12 cellular contexts compared by ENCODE assay signal in the genomic region with DNA sequence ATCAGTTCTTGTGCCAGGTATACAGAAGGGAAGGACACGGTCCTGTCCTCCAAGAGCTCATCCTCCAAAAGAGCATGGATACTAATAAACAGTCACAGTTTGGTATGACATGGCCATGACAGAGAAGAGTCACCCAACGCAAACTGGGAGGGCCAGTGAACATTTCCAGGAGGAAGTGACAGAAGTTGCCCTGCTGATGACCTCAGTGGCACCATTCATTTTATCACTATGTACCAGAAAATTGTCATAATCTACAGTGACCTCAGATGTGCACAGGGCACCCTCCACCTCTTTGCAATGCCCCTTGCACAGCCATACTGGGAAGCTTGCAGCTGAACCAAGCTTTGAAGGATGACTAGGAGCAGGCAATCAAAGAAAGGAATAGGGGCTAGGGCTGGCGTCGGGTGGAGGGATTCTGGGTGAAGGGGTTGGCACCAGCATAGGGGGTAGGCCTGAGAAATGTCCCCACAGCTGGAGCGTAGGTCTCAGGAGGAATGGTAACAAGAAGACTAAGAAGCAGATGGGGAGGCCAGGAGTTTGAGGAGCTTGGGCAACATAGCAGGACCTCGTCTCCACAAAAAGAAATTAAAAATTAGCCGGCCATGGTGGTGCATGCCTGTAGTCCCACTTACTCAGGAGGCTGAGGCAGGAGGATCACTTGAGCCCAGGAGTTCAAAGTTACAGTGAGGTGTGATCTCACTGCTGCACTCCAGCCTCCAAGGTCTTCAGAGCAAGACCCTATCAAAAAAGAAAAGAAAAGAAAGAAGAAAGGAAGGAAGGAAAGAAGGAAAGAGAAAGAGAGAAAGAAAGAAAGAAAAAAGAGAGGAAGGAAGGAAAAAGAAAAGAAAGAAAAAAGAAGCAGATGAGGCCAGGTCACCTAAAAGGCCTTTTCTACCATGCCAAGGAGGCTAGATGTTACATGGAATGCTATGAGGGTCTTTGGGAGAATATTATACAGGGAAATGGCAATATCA.
DNase-seq lines count a peak whose midpoint lies in the region; TF ChIP-seq lines count a peak whose summit lies in the region.
"Had no signal": no experiment of that assay in that cellular context is flagged by ENCODE, and none has a peak within 500 bp of the region (broad histone marks: within the 10 kb centered on the region; RNA-seq: fewer than 3 reads in every experiment).

No MANE protein-coding gene starts in this region.

- H3K27me3 Mint-ChIP-seq in activated T-helper 2 cell treated with anti-CD3 and anti-CD28 coated beads, Interferon-gamma antibody, Interleukin-2, Interleukin-4, amounts not matched to agents 10 μg/mL and 5 μg/mL and 100 μg/mL, durations not matched to agents 14 hours and 24 hours and 36 hours (ENCODE audit: low read depth) = peaks cover 23% of the 10 kb centered on the region

- no peak overlapping the region for H3K14ac ChIP-seq in mesenchymal stem cell (ENCODE audit: low read length in 2 of 2)

- H2AK5ac ChIP-seq in mesenchymal stem cell (ENCODE audit: low read length, severe bottlenecking) = peak overlapping the region; percentile 84

- no peaks in the 10 kb centered on the region for H3K9me2 ChIP-seq in MM.1S (replicated peaks; ENCODE audit: insufficient read depth, low read length)

- intact Hi-C loops in activated T-helper 2 cell treated with anti-CD3 and anti-CD28 coated beads, Interferon-gamma antibody, Interleukin-2, Interleukin-4, amounts not matched to agents 10 μg/mL and 5 μg/mL and 100 μg/mL, durations not matched to agents 14 hours and 24 hours and 36 hours (cut with micrococcal nuclease) = no loop called here
- intact Hi-C loops in uterus (cut with DNase I; ENCODE audit: low total_unique reads) = loop anchor here (10.0 kb wide), 1 partner anchor 117 kb away; no protein-coding TSS in a partner anchor

- peak overlapping the region in 1 of 2 experiments; percentile 76 for H3K18ac ChIP-seq in mesenchymal stem cell (ENCODE audit: low read depth in 1 of 2, low read length in 2 of 2)

- no peaks in the 10 kb centered on the region for H3K79me2 ChIP-seq in MM.1S (ENCODE audit: low read length)

- H3K27ac Mint-ChIP-seq in activated T-helper 2 cell treated with anti-CD3 and anti-CD28 coated beads, Interferon-gamma antibody, Interleukin-2, Interleukin-4, amounts not matched to agents 10 μg/mL and 5 μg/mL and 100 μg/mL, durations not matched to agents 14 hours and 24 hours and 36 hours = peak overlapping the region; percentile 31

- TF ChIP-seq CTCF in uterus (IDR thresholded peaks at IDR 0.05) (no peak), MM.1S (IDR thresholded peaks at IDR 0.05; ENCODE audit: low read length) (no peak)

- peak overlapping the region; percentile 29 for H3K27ac ChIP-seq in mesenchymal stem cell (ENCODE audit: low read length, poor library complexity, severe bottlenecking)
- H3K27ac ChIP-seq in uterus = peak overlapping the region; percentile 56 to 79
- H3K27ac ChIP-seq in MM.1S (ENCODE audit: low read length) = no peak overlapping the region
- H3K27ac ChIP-seq: KMS-11, psoas muscle had no signal

- WGBS in mesenchymal stem cell = 92% methylated on average over 7 of the region's 7 CpGs

- H2BK120ac ChIP-seq in mesenchymal stem cell (ENCODE audit: low read depth, low read length) = no peak overlapping the region

- no peak overlapping the region for H3K4me2 ChIP-seq in mesenchymal stem cell (ENCODE audit: low read length, poor library complexity, severe bottlenecking)
- H3K4me2 ChIP-seq in MM.1S (ENCODE audit: low read depth, low read length) = no peak overlapping the region

- no peak for TF ChIP-seq POLR2A in uterus (IDR thresholded peaks at IDR 0.05)

- no peak overlapping the region for H2BK15ac ChIP-seq in mesenchymal stem cell (ENCODE audit: low read depth, poor library complexity, severe bottlenecking)

- no peaks in the 10 kb centered on the region for H3K36me3 Mint-ChIP-seq in activated T-helper 2 cell treated with anti-CD3 and anti-CD28 coated beads, Interferon-gamma antibody, Interleukin-2, Interleukin-4, amounts not matched to agents 10 μg/mL and 5 μg/mL and 100 μg/mL, durations not matched to agents 14 hours and 24 hours and 36 hours (ENCODE audit: low read depth)

- no peaks in the 10 kb centered on the region for H3F3A ChIP-seq in MM.1S (ENCODE audit: insufficient read depth, low read length)

- H3K4me1 Mint-ChIP-seq in activated T-helper 2 cell treated with anti-CD3 and anti-CD28 coated beads, Interferon-gamma antibody, Interleukin-2, Interleukin-4, amounts not matched to agents 10 μg/mL and 5 μg/mL and 100 μg/mL, durations not matched to agents 14 hours and 24 hours and 36 hours (ENCODE audit: low read depth) = peaks cover 86% of the 10 kb centered on the region

- no peaks in the 10 kb centered on the region for H3K79me1 ChIP-seq in mesenchymal stem cell (replicated peaks; ENCODE audit: low read length, poor library complexity, severe bottlenecking)

- no peak overlapping the region for H2BK5ac ChIP-seq in mesenchymal stem cell (ENCODE audit: low read depth, low read length, poor library complexity, severe bottlenecking)

- H3K4me3 Mint-ChIP-seq in activated T-helper 2 cell treated with anti-CD3 and anti-CD28 coated beads, Interferon-gamma antibody, Interleukin-2, Interleukin-4, amounts not matched to agents 10 μg/mL and 5 μg/mL and 100 μg/mL, durations not matched to agents 14 hours and 24 hours and 36 hours (ENCODE audit: low read depth) = no peak overlapping the region

- H3K27me3 ChIP-seq in mesenchymal stem cell (ENCODE audit: control insufficient read depth in 1 of 2, insufficient read depth in 1 of 2, low read length in 2 of 2) = no peaks in the 10 kb centered on the region
- no peaks in the 10 kb centered on the region for H3K27me3 ChIP-seq in uterus
- H3K27me3 ChIP-seq in MM.1S (replicated peaks; ENCODE audit: insufficient read depth, low read length) = no peaks in the 10 kb centered on the region

- no peaks in the 10 kb centered on the region for H4K20me1 ChIP-seq in MM.1S (ENCODE audit: insufficient read depth, low read length)

- peaks cover 5% of the 10 kb centered on the region for H3K9me3 Mint-ChIP-seq in activated T-helper 2 cell treated with anti-CD3 and anti-CD28 coated beads, Interferon-gamma antibody, Interleukin-2, Interleukin-4, amounts not matched to agents 10 μg/mL and 5 μg/mL and 100 μg/mL, durations not matched to agents 14 hours and 24 hours and 36 hours

- H3K36me3 ChIP-seq in mesenchymal stem cell (ENCODE audit: control insufficient read depth in 1 of 2, insufficient read depth in 2 of 2, low read depth in 1 of 2, low read length in 2 of 2) = peaks cover 0 to 3% of the 10 kb centered on the region in 2 experiments
- H3K36me3 ChIP-seq in uterus = no peaks in the 10 kb centered on the region
- H3K36me3 ChIP-seq in MM.1S (replicated peaks; ENCODE audit: insufficient read depth, low read length) = no peaks in the 10 kb centered on the region

- H4K8ac ChIP-seq in mesenchymal stem cell (ENCODE audit: low read length) = no peak overlapping the region

- H3K4me3 ChIP-seq in mesenchymal stem cell (ENCODE audit: insufficient read depth in 1 of 2, low read depth in 1 of 2, low read length in 2 of 2) = no peak overlapping the region
- H3K4me3 ChIP-seq in uterus = no peak overlapping the region
- no peak overlapping the region for H3K4me3 ChIP-seq in MM.1S (ENCODE audit: low read length)

- peak; percentile 29 for DNase-seq in stimulated activated CD4-positive, alpha-beta T cell treated with anti-CD3 and anti-CD28 coated beads, Interleukin-1b, Interleukin-23, amount 100 ng/mL, for 48 hours
- no peak for DNase-seq in stimulated activated CD4-positive, alpha-beta T cell treated with anti-CD3 and anti-CD28 coated beads, Interleukin-12 subunit alpha, Interleukin-12 subunit beta, amount 100 ng/mL, for 4 hours
- no peak for DNase-seq in activated T-helper 2 cell treated with anti-CD3 and anti-CD28 coated beads, Interferon-gamma antibody, Interleukin-2, Interleukin-4, amounts not matched to agents 10 μg/mL and 5 μg/mL and 100 μg/mL, durations not matched to agents 14 hours and 24 hours and 36 hours (ENCODE audit: low spot score)
- DNase-seq in mesenchymal stem cell (no peak), uterus (no peak), NCI-H1105 (lab: John Stamatoyannopoulos, UW) (no peak), MM.1S (no peak), UCSD-AML1 (lab: John Stamatoyannopoulos, UW; ENCODE audit: unreplicated experiment) (no peak)
- DNase-seq: activated CD4-positive, alpha-beta T cell treated with anti-CD3 and anti-CD28 coated beads, Interleukin-2, amount 50 U/mL, for 48 hours; EL; psoas muscle had no signal

- no peak overlapping the region for H3K4ac ChIP-seq in mesenchymal stem cell (ENCODE audit: low read depth in 1 of 2, low read length in 2 of 2)

- H2BK12ac ChIP-seq in mesenchymal stem cell (ENCODE audit: low read length in 2 of 2) = peak overlapping the region in 1 of 2 experiments; percentile 68

- H3K4me1 ChIP-seq in mesenchymal stem cell (ENCODE audit: control insufficient read depth, insufficient read depth, low read depth, low read length) = peaks cover 32% of the 10 kb centered on the region
- peaks cover 15 to 38% of the 10 kb centered on the region in 2 donors for H3K4me1 ChIP-seq in uterus
- peaks cover 3% of the 10 kb centered on the region for H3K4me1 ChIP-seq in MM.1S (ENCODE audit: low read length)

- H3K9me3 ChIP-seq in mesenchymal stem cell (ENCODE audit: control insufficient read depth, low read length) (no peaks in the 10 kb centered on the region), uterus (no peaks in the 10 kb centered on the region), MM.1S (replicated peaks; ENCODE audit: insufficient read depth, low read length) (no peaks in the 10 kb centered on the region)
- H3K9me3 ChIP-seq: psoas muscle had no signal

- H3K9ac ChIP-seq in mesenchymal stem cell (ENCODE audit: low read length) (peak overlapping the region; percentile 35), MM.1S (ENCODE audit: low read length) (no peak overlapping the region)
- H3K9ac ChIP-seq: KMS-11 had no signal

- no peak overlapping the region for H3K23ac ChIP-seq in mesenchymal stem cell (ENCODE audit: low read length in 2 of 2)

- no peak overlapping the region for H2AFZ ChIP-seq in mesenchymal stem cell (ENCODE audit: low read depth, low read length)
- no peak overlapping the region for H2AFZ ChIP-seq in MM.1S (ENCODE audit: low read length)

- H4K91ac ChIP-seq in mesenchymal stem cell (ENCODE audit: low read length) = no peak overlapping the region
